20 cellular contexts compared by ENCODE assay signal in the genomic region with DNA sequence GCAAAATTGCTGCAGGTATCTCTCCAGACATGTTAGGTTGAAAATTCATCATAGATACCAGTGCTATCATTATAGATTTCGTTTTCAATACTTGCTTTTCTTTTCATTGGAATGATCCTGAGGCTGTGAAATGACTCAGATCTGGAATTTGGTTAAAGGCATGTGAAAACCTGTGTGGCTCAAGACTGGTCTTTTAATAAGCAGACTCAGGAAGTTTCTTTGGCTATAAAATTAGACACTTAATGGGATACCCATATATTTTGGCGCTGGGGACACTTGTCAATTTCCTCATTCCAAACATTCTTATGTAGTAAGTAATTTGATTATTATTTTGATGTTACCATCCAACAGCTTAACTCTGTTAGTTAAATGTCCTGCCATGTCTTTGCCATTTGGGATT.
DNase-seq lines count a peak whose midpoint lies in the region; ATAC-seq, FAIRE-seq and TF ChIP-seq lines count a peak whose summit lies in the region.
"Had no signal": no experiment of that assay in that cellular context is flagged by ENCODE, and none has a peak within 500 bp of the region (broad histone marks: within the 10 kb centered on the region; RNA-seq: fewer than 3 reads in every experiment).

No MANE protein-coding gene starts in this region.

- H3K14ac ChIP-seq in H1 (ENCODE audit: insufficient read length): no peak overlapping the region

- no peak overlapping the region for H2BK5ac ChIP-seq in H1 (ENCODE audit: low read depth, low read length)

- H2BK120ac ChIP-seq in H1 (replicated peaks; ENCODE audit: low read depth, low read length): no peak overlapping the region

- no peaks in the 10 kb centered on the region for H3F3A ChIP-seq in PC-3 (ENCODE audit: low read length, unreplicated experiment)
- H3F3A ChIP-seq in neural progenitor cell (ENCODE audit: low read depth): no peaks in the 10 kb centered on the region

- no peak for FAIRE-seq in H1 (lab: Jason Lieb, UNC)
- FAIRE-seq: GM12878, GM18507, K562 had no signal

- H3K23me2 ChIP-seq in H1 (ENCODE audit: low read depth, low read length): no peaks in the 10 kb centered on the region

- H3K36me3 ChIP-seq in A673 (ENCODE audit: insufficient read depth, low read length, poor library complexity, severe bottlenecking) (no peaks in the 10 kb centered on the region), PC-3 (ENCODE audit: low read depth, low read length) (no peaks in the 10 kb centered on the region), H1 (ENCODE audit: control insufficient read depth in 2 of 4, insufficient read depth in 4 of 4, low read length in 3 of 4) (no peaks in the 10 kb centered on the region), neural progenitor cell (no peaks in the 10 kb centered on the region)

- peak; percentile 89 for ATAC-seq in PC-3
- ATAC-seq: GM12878, K562 had no signal

- TF ChIP-seq EP300 in H1 (IDR thresholded peaks at IDR 0.05; ENCODE audit: borderline replicate concordance in 1 of 2, low read depth in 2 of 2, low read length in 2 of 2): no peak

- H4K8ac ChIP-seq in H1 (ENCODE audit: extremely low read depth, insufficient read depth, low read length): no peak overlapping the region

- no peak overlapping the region for H3K4me3 Mint-ChIP-seq in neural progenitor cell
- no peak overlapping the region for H3K4me3 Mint-ChIP-seq in activated T-helper 1 cell treated with anti-CD3 and anti-CD28 coated beads, Interleukin-12 subunit alpha, Interleukin-12 subunit beta, Interleukin-2, Interleukin-4 antibody, amounts not matched to agents 30 ng/mL and 10 ng/mL and 1 ng/mL, durations not matched to agents 14 hours and 24 hours and 36 hours
- H3K4me3 Mint-ChIP-seq: B cell; CD4-positive, alpha-beta T cell; H9 had no signal

- TF ChIP-seq POLR2A in H1 (IDR thresholded peaks at IDR 0.05; ENCODE audit: control extremely low read depth in 1 of 2, low read depth in 2 of 2, low read length in 2 of 2): no peak

- H3K27me3 Mint-ChIP-seq in neural progenitor cell (ENCODE audit: insufficient read depth, low read depth): no peaks in the 10 kb centered on the region
- H3K27me3 Mint-ChIP-seq in activated T-helper 1 cell treated with anti-CD3 and anti-CD28 coated beads, Interleukin-12 subunit alpha, Interleukin-12 subunit beta, Interleukin-2, Interleukin-4 antibody, amounts not matched to agents 30 ng/mL and 10 ng/mL and 1 ng/mL, durations not matched to agents 14 hours and 24 hours and 36 hours (ENCODE audit: insufficient read depth): peaks cover 1% of the 10 kb centered on the region
- H3K27me3 Mint-ChIP-seq: B cell; CD4-positive, alpha-beta T cell had no signal

- no peak for TF ChIP-seq RAD21 in H1 (IDR thresholded peaks at IDR 0.05 in 1 of 2, conservative IDR thresholded peaks at IDR 0.05 in 1 of 2; ENCODE audit: low read depth in 2 of 2, low read length in 2 of 2)

- H2AFZ ChIP-seq in PC-3 (ENCODE audit: low read length) (no peak overlapping the region), H1 (ENCODE audit: low read length) (peak overlapping the region; percentile 25; the same call in 1 of the 2 replicates), neural progenitor cell (replicated peaks) (peak overlapping the region; percentile 67)
- H2AFZ ChIP-seq: GM23248 had no signal

- no peak overlapping the region for H3K4me3 ChIP-seq in A673 (ENCODE audit: low read depth, low read length, poor library complexity, severe bottlenecking)
- no peak overlapping the region for H3K4me3 ChIP-seq in PC-3 (ENCODE audit: low read length)
- H3K4me3 ChIP-seq in H1 (ENCODE audit: extremely low read depth in 1 of 4, insufficient read depth in 2 of 4, low read depth in 3 of 4, low read length in 4 of 4): no peak overlapping the region
- H3K4me3 ChIP-seq in neural progenitor cell: no peak overlapping the region
- H3K4me3 ChIP-seq: GM12878, GM23248, K562 had no signal

- H3K4me2 ChIP-seq in PC-3 (ENCODE audit: low read length) (no peak overlapping the region), H1 (ENCODE audit: insufficient read depth in 1 of 2, low read depth in 2 of 2, low read length in 2 of 2) (no peak overlapping the region), neural progenitor cell (no peak overlapping the region)

- no peak overlapping the region for H3K23ac ChIP-seq in H1 (ENCODE audit: insufficient read length)

- no peak overlapping the region for H2BK12ac ChIP-seq in H1 (ENCODE audit: low read depth, low read length)

- H3K9me3 Mint-ChIP-seq in neural progenitor cell: no peaks in the 10 kb centered on the region
- H3K9me3 Mint-ChIP-seq in activated T-helper 1 cell treated with anti-CD3 and anti-CD28 coated beads, Interleukin-12 subunit alpha, Interleukin-12 subunit beta, Interleukin-2, Interleukin-4 antibody, amounts not matched to agents 30 ng/mL and 10 ng/mL and 1 ng/mL, durations not matched to agents 14 hours and 24 hours and 36 hours: peaks cover 10% of the 10 kb centered on the region
- H3K9me3 Mint-ChIP-seq: H9 had no signal

- H2BK15ac ChIP-seq in H1 (ENCODE audit: low read length): no peak overlapping the region

- WGBS in H1 (ENCODE audit: extremely low coverage in 1 of 2, insufficient coverage in 1 of 2, insufficient read length in 1 of 2, insufficient replicate concordance in 2 of 2, low coverage in 1 of 2, low lambda C conversion rate in 2 of 2, missing lambda C conversion rate in 1 of 2), 2 experiments: 93% methylated on average over 2 of the region's 2 CpGs; no CpG with 5 or more reads in 1 of the 2 experiments

- H3K79me2 ChIP-seq in PC-3 (ENCODE audit: low read length) (no peaks in the 10 kb centered on the region), H1 (ENCODE audit: control insufficient read depth in 1 of 2, insufficient read depth in 2 of 2, low read length in 2 of 2) (no peaks in the 10 kb centered on the region), neural progenitor cell (ENCODE audit: low read depth) (no peaks in the 10 kb centered on the region)

- H3K9ac ChIP-seq in PC-3 (ENCODE audit: low read length): no peak overlapping the region
- H3K9ac ChIP-seq in H1 (replicated peaks in 1 of 4; ENCODE audit: extremely low read depth in 1 of 4, low read depth in 3 of 4, low read length in 3 of 4): no peak overlapping the region
- H3K9ac ChIP-seq in neural progenitor cell: no peak overlapping the region
- H3K9ac ChIP-seq: GM23248 had no signal

- no peak overlapping the region for H2AK5ac ChIP-seq in H1 (ENCODE audit: low read depth, low read length)

- no peaks in the 10 kb centered on the region for H3K79me1 ChIP-seq in H1 (ENCODE audit: low read depth, low read length)

- TF ChIP-seq CTCF in A673 (conservative IDR thresholded peaks at IDR 0.05; ENCODE audit: low read depth, low read length) (no peak), PC-3 (conservative IDR thresholded peaks at IDR 0.05; ENCODE audit: low read depth, low read length) (no peak), H1 (IDR thresholded peaks at IDR 0.05; ENCODE audit: control extremely low read depth in 1 of 3, insufficient read depth in 1 of 3, low read depth in 1 of 3, low read length in 3 of 3) (no peak), neural progenitor cell (IDR thresholded peaks at IDR 0.05) (no peak)

- H2BK20ac ChIP-seq in H1 (ENCODE audit: low read length): no peak overlapping the region

- H3K9me2 ChIP-seq in PC-3 (replicated peaks; ENCODE audit: low read length): no peaks in the 10 kb centered on the region

- peak; percentile 1 for DNase-seq in A673 (ENCODE audit: low spot score)
- peak; percentile 57 for DNase-seq in PC-3
- DNase-seq in H1 (ENCODE audit: low read depth in 1 of 2, low spot score in 2 of 2): no peak
- no peak for DNase-seq in neural progenitor cell (ENCODE audit: low spot score)
- DNase-seq in NCI-H748 (lab: John Stamatoyannopoulos, UW; ENCODE audit: unreplicated experiment): no peak
- no peak for DNase-seq in activated T-helper 1 cell treated with anti-CD3 and anti-CD28 coated beads, Interleukin-12 subunit alpha, Interleukin-12 subunit beta, Interleukin-2, Interleukin-4 antibody, amounts not matched to agents 30 ng/mL and 10 ng/mL and 1 ng/mL, durations not matched to agents 14 hours and 24 hours and 36 hours (ENCODE audit: low spot score)
- DNase-seq in AG08395 (ENCODE audit: low spot score): no peak
- DNase-seq: 8988T; ACHN; C1 segment of cervical spinal cord; Calu3; CD4-positive, alpha-beta T cell; DMS 273 treated with DMSO at 0.1 percent for 48 hours; DMS79; GM23248; H9 had no signal

- BruUV-seq in A673 (replicated peaks; lab: Mats Ljungman, UMichigan) (no TSS peak), PC-3 (replicated peaks; lab: Mats Ljungman, UMichigan) (no TSS peak)

- H3K9me3 ChIP-seq in A673 (ENCODE audit: low read depth, low read length, poor library complexity, severe bottlenecking): peaks cover 2% of the 10 kb centered on the region
- H3K9me3 ChIP-seq in PC-3 (ENCODE audit: low read length): no peaks in the 10 kb centered on the region
- no peaks in the 10 kb centered on the region for H3K9me3 ChIP-seq in H1 (ENCODE audit: insufficient read depth in 2 of 2, low read depth in 1 of 2, low read length in 1 of 2)
- H3K9me3 ChIP-seq in neural progenitor cell (ENCODE audit: low read depth): no peaks in the 10 kb centered on the region

- no peak overlapping the region for H3K27ac Mint-ChIP-seq in neural progenitor cell
- no peak overlapping the region for H3K27ac Mint-ChIP-seq in activated T-helper 1 cell treated with anti-CD3 and anti-CD28 coated beads, Interleukin-12 subunit alpha, Interleukin-12 subunit beta, Interleukin-2, Interleukin-4 antibody, amounts not matched to agents 30 ng/mL and 10 ng/mL and 1 ng/mL, durations not matched to agents 14 hours and 24 hours and 36 hours
- H3K27ac Mint-ChIP-seq: B cell; CD4-positive, alpha-beta T cell; H9 had no signal

- intact Hi-C loops in A673 (cut with micrococcal nuclease; ENCODE audit: unreplicated experiment): no loop called here
- intact Hi-C loops in PC-3 (cut with micrococcal nuclease): no loop called here
- intact Hi-C loops in activated T-helper 1 cell treated with anti-CD3 and anti-CD28 coated beads, Interleukin-12 subunit alpha, Interleukin-12 subunit beta, Interleukin-2, Interleukin-4 antibody, amounts not matched to agents 30 ng/mL and 10 ng/mL and 1 ng/mL, durations not matched to agents 14 hours and 24 hours and 36 hours (cut with micrococcal nuclease): no loop called here

- H4K20me1 ChIP-seq in PC-3 (ENCODE audit: low read length): no peaks in the 10 kb centered on the region
- H4K20me1 ChIP-seq in H1 (replicated peaks in 1 of 2; ENCODE audit: control insufficient read depth in 1 of 2, insufficient read depth in 2 of 2, low read length in 2 of 2): no peaks in the 10 kb centered on the region
- no peaks in the 10 kb centered on the region for H4K20me1 ChIP-seq in neural progenitor cell (ENCODE audit: low read depth)

- POLR2A ChIA-PET in A673 (lab: Charles Lee; ENCODE audit: low non-redundant PET) (no interaction called here), PC-3 (lab: Charles Lee; ENCODE audit: unreplicated experiment) (no interaction called here), H1 (lab: Charles Lee; ENCODE audit: partially characterized antibody) (no interaction called here)

- H3K27ac ChIP-seq in A673 (ENCODE audit: low read depth, low read length, poor library complexity, severe bottlenecking) (no peak overlapping the region), PC-3 (ENCODE audit: low read length) (no peak overlapping the region), H1 (ENCODE audit: low read depth, low read length) (no peak overlapping the region), neural progenitor cell (no peak overlapping the region)
- H3K27ac ChIP-seq: GM23248 had no signal

- no peak overlapping the region for H4K91ac ChIP-seq in H1 (replicated peaks; ENCODE audit: insufficient read length, low read length)

- no peak overlapping the region for H4K5ac ChIP-seq in H1 (ENCODE audit: insufficient read length, low read depth, low read length)

- no peaks in the 10 kb centered on the region for H3K27me3 ChIP-seq in A673 (replicated peaks; ENCODE audit: insufficient read depth, low read depth, low read length, poor library complexity)
- H3K27me3 ChIP-seq in PC-3 (ENCODE audit: low read length): no peaks in the 10 kb centered on the region
- no peaks in the 10 kb centered on the region for H3K27me3 ChIP-seq in H1 (replicated peaks in 1 of 4; ENCODE audit: control insufficient read depth in 3 of 4, extremely low read depth in 1 of 4, insufficient read depth in 3 of 4, low read length in 3 of 4)
- no peaks in the 10 kb centered on the region for H3K27me3 ChIP-seq in neural progenitor cell

- no peaks in the 10 kb centered on the region for H3K36me3 Mint-ChIP-seq in neural progenitor cell
- H3K36me3 Mint-ChIP-seq in activated T-helper 1 cell treated with anti-CD3 and anti-CD28 coated beads, Interleukin-12 subunit alpha, Interleukin-12 subunit beta, Interleukin-2, Interleukin-4 antibody, amounts not matched to agents 30 ng/mL and 10 ng/mL and 1 ng/mL, durations not matched to agents 14 hours and 24 hours and 36 hours (ENCODE audit: low read depth): no peaks in the 10 kb centered on the region

- CTCF ChIA-PET in A673 (lab: Charles Lee) (no interaction called here), PC-3 (lab: Charles Lee) (no interaction called here), H1 (lab: Charles Lee; ENCODE audit: partially characterized antibody) (no interaction called here)

- no peak overlapping the region for H3K18ac ChIP-seq in H1 (ENCODE audit: extremely low read depth, low read length)

- H3K4me1 Mint-ChIP-seq in neural progenitor cell: no peaks in the 10 kb centered on the region
- no peaks in the 10 kb centered on the region for H3K4me1 Mint-ChIP-seq in activated T-helper 1 cell treated with anti-CD3 and anti-CD28 coated beads, Interleukin-12 subunit alpha, Interleukin-12 subunit beta, Interleukin-2, Interleukin-4 antibody, amounts not matched to agents 30 ng/mL and 10 ng/mL and 1 ng/mL, durations not matched to agents 14 hours and 24 hours and 36 hours (ENCODE audit: low read depth)
- H3K4me1 Mint-ChIP-seq: B cell, H9 had no signal

- H3K4me1 ChIP-seq in A673 (ENCODE audit: insufficient read depth, low read length, poor library complexity, severe bottlenecking) (no peaks in the 10 kb centered on the region), PC-3 (ENCODE audit: insufficient read depth, low read length) (peaks cover 5% of the 10 kb centered on the region; the same call in 1 of the 2 replicates), H1 (replicated peaks in 1 of 4; ENCODE audit: control insufficient read depth in 3 of 4, insufficient read depth in 4 of 4, low read length in 3 of 4) (no peaks in the 10 kb centered on the region), neural progenitor cell (no peaks in the 10 kb centered on the region)

- H3K4ac ChIP-seq in H1 (replicated peaks; ENCODE audit: insufficient read length, low read depth, low read length): no peak overlapping the region

- no peak overlapping the region for H3K56ac ChIP-seq in H1 (replicated peaks; ENCODE audit: insufficient read length, low read depth, low read length)

Comparison
In these comparisons a context has a peak if more than half of its experiments do, and no peak if none do; other contexts are left out.
1. DNase-seq: peak in A673 (single experiment) and PC-3 (single experiment); none in H1 (0 of 2), neural progenitor cell (single experiment), NCI-H748 (single experiment), activated T-helper 1 cell treated with anti-CD3 and anti-CD28 coated beads, Interleukin-12 subunit alpha, Interleukin-12 subunit beta, Interleukin-2, Interleukin-4 antibody, amounts not matched to agents 30 ng/mL and 10 ng/mL and 1 ng/mL, durations not matched to agents 14 hours and 24 hours and 36 hours (single experiment) and AG08395 (single experiment).